In genomic region chr3:30042274-30042859, GRCh38 we compare ENCODE assay signal across 8 cellular contexts.
DNase-seq lines count a peak whose midpoint lies in the region; ATAC-seq and TF ChIP-seq lines count a peak whose summit lies in the region.

No MANE protein-coding gene starts in this region.

- H3K9me3 ChIP-seq in A673 (ENCODE audit: low read depth, low read length, poor library complexity, severe bottlenecking), result peaks cover 14% of the 10 kb centered on the region

- peak; percentile 93 for DNase-seq in A673 (ENCODE audit: low spot score)
- DNase-seq in GM13977 (ENCODE audit: low spot score), result peak; percentile 25
- DNase-seq in LHCN-M2 (ENCODE audit: low read depth), result peak; percentile 83
- DNase-seq in SK-MEL-5 (ENCODE audit: low read depth, low spot score), result peak; percentile 80
- DNase-seq in activated naive CD8-positive, alpha-beta T cell treated with anti-CD3 and anti-CD28 coated beads, Interleukin-2, amount 50 U/mL, for 16 hours (ENCODE audit: low read depth, low spot score), result peak; percentile 29
- DNase-seq in left cardiac atrium, result peak; percentile 63
- peak; percentile 38 for DNase-seq in retina

- no peaks in the 10 kb centered on the region for H3K27me3 ChIP-seq in A673 (replicated peaks; ENCODE audit: insufficient read depth, low read depth, low read length, poor library complexity)

- H3K4me3 ChIP-seq in A673 (ENCODE audit: low read depth, low read length, poor library complexity, severe bottlenecking), result no peak overlapping the region

- in situ Hi-C loops in GM13977 (cut with MboI; ENCODE audit: low pct_unique_long_range_greater_than_20kb, low sequenced_read_pairs, unreplicated experiment) (loop anchor here (25.0 kb wide), 1 partner anchor 645 kb away; no protein-coding TSS in a partner anchor), SK-MEL-5 (cut with HindIII; ENCODE audit: low pct_unique_long_range_greater_than_20kb, low sequenced_read_pairs) (no loop called here)

- intact Hi-C loops in A673 (cut with micrococcal nuclease; ENCODE audit: unreplicated experiment) (loop anchor here (1.0 to 10.0 kb wide), 6 partner anchors 70 to 1090 kb away; no protein-coding TSS in a partner anchor), left cardiac atrium (cut with DNase I) (loop anchor here in 1 of 2 donors (1.0 to 5.0 kb wide), 3 partner anchors 157 to 710 kb away; no protein-coding TSS in a partner anchor)

- no TSS peak for BruUV-seq in A673 (replicated peaks; lab: Mats Ljungman, UMichigan)

- H3K4me1 ChIP-seq in A673 (ENCODE audit: insufficient read depth, low read length, poor library complexity, severe bottlenecking), result peaks cover 70% of the 10 kb centered on the region

- TF ChIP-seq CTCF in A673 (conservative IDR thresholded peaks at IDR 0.05; ENCODE audit: low read depth, low read length), result peak; percentile 86
- peak; percentile 64 for TF ChIP-seq CTCF in GM13977 (IDR thresholded peaks at IDR 0.05; ENCODE audit: extremely low read depth, insufficient read depth, missing control alignments)

- CTCF ChIA-PET in A673 (lab: Charles Lee), result interaction anchor here (0.5 to 2.3 kb wide), 11 partner anchors 30 to 709 kb away, joined by 3 to 33 read pairs (median 4); no protein-coding TSS in a partner anchor

- POLR2A ChIA-PET in A673 (lab: Charles Lee; ENCODE audit: low non-redundant PET), result no interaction called here

- ATAC-seq in left cardiac atrium (peak; percentile 70 to 75), GM21367 (IDR thresholded peaks at IDR 0.05; ENCODE audit: unreplicated experiment) (no peak)

- no peaks in the 10 kb centered on the region for H3K36me3 ChIP-seq in A673 (ENCODE audit: insufficient read depth, low read length, poor library complexity, severe bottlenecking)

- H3K27ac ChIP-seq in A673 (ENCODE audit: low read depth, low read length, poor library complexity, severe bottlenecking), result peak overlapping the region; percentile 81

Comparison
In these comparisons a context has a peak if more than half of its experiments do, and no peak if none do; other contexts are left out.
1. DNase-seq: peak in every context shown above with its lines; median percentile 93 in A673; 83 in LHCN-M2; 80 in SK-MEL-5; 63 in left cardiac atrium; 38 in retina; 29 in activated naive CD8-positive, alpha-beta T cell treated with anti-CD3 and anti-CD28 coated beads, Interleukin-2, amount 50 U/mL, for 16 hours; 25 in GM13977.